Comparison of ENCODE assay signal across 1 cellular context in genomic region chr3:188286087-188286513, GRCh38.
A peak's percentile ranks its signal among the peaks of the same experiment; 100 is the strongest.
TF ChIP-seq lines count a peak whose summit lies in the region.

No MANE protein-coding gene starts in this region.

TF ChIP-seq in SK-N-SH, 30 proteins besides CTCF, POLR2A, EP300 and RAD21 (continued from another document):
- TF ChIP-seq IRF3 (IDR thresholded peaks at IDR 0.05; ENCODE audit: low read depth, low read length) (no peak), REST (IDR thresholded peaks at IDR 0.05; ENCODE audit: low read depth, low read length) (peak; percentile 62; the same call in 1 of the 2 replicates), MEF2A (IDR thresholded peaks at IDR 0.05; ENCODE audit: borderline replicate concordance, low read depth) (peak; percentile 97), YY1 (IDR thresholded peaks at IDR 0.05; ENCODE audit: low read depth) (peak; percentile 41; the same call in 1 of the 2 replicates), GATA2 (CRISPR knock-in tag; IDR thresholded peaks at IDR 0.05) (no peak)
